ENCODE assay signal across 14 cellular contexts in genomic region chr6:113625850-113626249, GRCh38.
DNase-seq lines count a peak whose midpoint lies in the region; ATAC-seq, FAIRE-seq and TF ChIP-seq lines count a peak whose summit lies in the region.
"Had no signal": no experiment of that assay in that cellular context is flagged by ENCODE, and none has a peak within 500 bp of the region (broad histone marks: within the 10 kb centered on the region; RNA-seq: fewer than 3 reads in every experiment).

No MANE protein-coding gene starts in this region.

- FAIRE-seq in GM12891 (lab: Jason Lieb, UNC), result peak; percentile 92

- ATAC-seq in GM19395 (IDR thresholded peaks at IDR 0.05; ENCODE audit: unreplicated experiment) (peak; percentile 52), HG02759 (IDR thresholded peaks at IDR 0.05; ENCODE audit: unreplicated experiment) (peak; percentile 45), HG03439 (IDR thresholded peaks at IDR 0.05; ENCODE audit: unreplicated experiment) (peak; percentile 26)

- intact Hi-C loops in CD14-positive monocyte (cut with micrococcal nuclease), result no loop called here

- H3K9me3 Mint-ChIP-seq in CD14-positive monocyte, result peaks cover 0 to 2% (median 0%) of the 10 kb centered on the region in 7 donors
- H3K9me3 Mint-ChIP-seq: activated T-cell treated with anti-CD3 and anti-CD28 coated beads, Interleukin-2, amount 50 U/mL, for 4 hours; nephron progenitor cell had no signal

- TF ChIP-seq CTCF in CD14-positive monocyte (IDR thresholded peaks at IDR 0.05), result no peak

- no peak for TF ChIP-seq POLR2A in GM12891 (IDR thresholded peaks at IDR 0.05; ENCODE audit: low read depth, low read length)

- DNase-seq in GM12891 (ENCODE audit: insufficient read length, low spot score), result no peak
- no peak for DNase-seq in DMS79 treated with DMSO at 0.1 percent for 48 hours (lab: John Stamatoyannopoulos, UW)
- no peak for DNase-seq in SIG-M5 treated with dmso at 0.1 percent for 504 hours (lab: John Stamatoyannopoulos, UW; ENCODE audit: unreplicated experiment)
- DNase-seq in HuH-7 (ENCODE audit: low spot score), result no peak
- DNase-seq in CD14-positive monocyte (ENCODE audit: low spot score), result no peak
- DNase-seq: activated T-cell treated with anti-CD3 and anti-CD28 coated beads, Interleukin-2, amount 50 U/mL, for 4 hours; effector memory CD4-positive, alpha-beta T cell; NCI-H526 treated with DMSO at 0.1 percent for 48 hours; nephron progenitor cell; sigmoid colon; WERI-Rb-1 had no signal

- H3K27ac Mint-ChIP-seq in CD14-positive monocyte, result no peak overlapping the region

- peaks cover 0 to 2% (median 0%) of the 10 kb centered on the region in 3 donors for H3K27me3 Mint-ChIP-seq in CD14-positive monocyte (ENCODE audit: low read depth in 3 of 3)

- peaks cover 0 to 2% of the 10 kb centered on the region in 2 donors for H3K36me3 Mint-ChIP-seq in CD14-positive monocyte

- no peak overlapping the region for H3K4me3 Mint-ChIP-seq in CD14-positive monocyte
- H3K4me3 Mint-ChIP-seq: activated T-cell treated with anti-CD3 and anti-CD28 coated beads, Interleukin-2, amount 50 U/mL, for 4 hours; nephron progenitor cell had no signal

- H3K4me1 Mint-ChIP-seq in CD14-positive monocyte, result peaks cover 26% of the 10 kb centered on the region

TF ChIP-seq in GM12891, 5 proteins besides CTCF, POLR2A, EP300 and RAD21:
- no peak for TF ChIP-seq POLR2AphosphoS5 (IDR thresholded peaks at IDR 0.05; ENCODE audit: low read depth, low read length)
- no peak for TF ChIP-seq TAF1 (IDR thresholded peaks at IDR 0.05; ENCODE audit: low read depth, low read length)
- no peak for TF ChIP-seq PAX5 (IDR thresholded peaks at IDR 0.05; ENCODE audit: insufficient read depth, low read length, severe bottlenecking)
- no peak for TF ChIP-seq POU2F2 (IDR thresholded peaks at IDR 0.05; ENCODE audit: low read depth, low read length)
- no peak for TF ChIP-seq SPI1 (IDR thresholded peaks at IDR 0.05; ENCODE audit: low read depth, low read length)
